Comparison of ENCODE assay signal across 8 cellular contexts in genomic region chr10:68560201-68560915, GRCh38. TPM values are rescaled to one million over a fixed set of nuclear protein-coding genes. Genes with fewer than 3 reads are reported as not detected.
A peak's percentile ranks its signal among the peaks of the same experiment; 100 is the strongest.
DNase-seq lines count a peak whose midpoint lies in the region; ATAC-seq and TF ChIP-seq lines count a peak whose summit lies in the region.

TSS of gene TET1 (plus strand) at chr10:68560337. CDS start at chr10:68572339, 12,002 bp downstream.

- H3K4me3 ChIP-seq in HUES64 (ENCODE audit: low read length) (peak within 1 kb of the TSS; percentile 96), SK-N-MC (peak within 1 kb of the TSS; percentile 77), liver (ENCODE audit: low read depth in 1 of 3, low read length in 3 of 3) (peak within 1 kb of the TSS; percentile 54 to 77 (median 56))

- H3K27me3 Mint-ChIP-seq in dendritic cell treated with granulocyte-macrophage colony-stimulating factor and Interleukin-4, amounts not matched to agents 40 ng/mL and 50 ng/mL, for 4 days, result peaks cover 88% of the 10 kb centered on the region
- peaks cover 83% of the 10 kb centered on the region for H3K27me3 Mint-ChIP-seq in stimulated activated naive CD8-positive, alpha-beta T cell treated with anti-CD3 and anti-CD28 coated beads, Interleukin-15, amount 100 ng/mL, for 72 hours

- H3K36me3 Mint-ChIP-seq in dendritic cell treated with granulocyte-macrophage colony-stimulating factor and Interleukin-4, amounts not matched to agents 40 ng/mL and 50 ng/mL, for 4 days (ENCODE audit: low read depth), result no peaks in the 10 kb centered on the region

- peak within 1 kb of the TSS; percentile 61 for H3K4me3 Mint-ChIP-seq in dendritic cell treated with granulocyte-macrophage colony-stimulating factor and Interleukin-4, amounts not matched to agents 40 ng/mL and 50 ng/mL, for 4 days
- peak within 1 kb of the TSS; percentile 84 to 93 for H3K4me3 Mint-ChIP-seq in stimulated activated naive CD8-positive, alpha-beta T cell treated with anti-CD3 and anti-CD28 coated beads, Interleukin-15, amount 100 ng/mL, for 72 hours

- WGBS in HUES64, result under 1% methylated on average over 62 of the region's 62 CpGs
- 1% methylated on average over 62 of the region's 62 CpGs for WGBS in liver

- peak within 1 kb of the TSS; percentile 78 for H3K27ac ChIP-seq in HUES64 (ENCODE audit: low read depth, low read length)
- no peak within 1 kb of the TSS for H3K27ac ChIP-seq in SK-N-MC
- peak within 1 kb of the TSS in 1 of 2 donors; percentile 28 for H3K27ac ChIP-seq in liver (ENCODE audit: low read depth in 1 of 2, low read length in 2 of 2)

- H3K9ac ChIP-seq in HUES64 (ENCODE audit: low read depth, low read length) (peak within 1 kb of the TSS; percentile 83), SK-N-MC (ENCODE audit: insufficient read length) (peak within 1 kb of the TSS; percentile 73), liver (ENCODE audit: low read depth in 1 of 2, low read length in 2 of 2) (peak within 1 kb of the TSS in 1 of 2 donors; percentile 47)

- DNase-seq in DMS153 (lab: John Stamatoyannopoulos, UW) (peak; percentile 5), SK-N-MC (ENCODE audit: low read depth, low spot score) (no peak)
- DNase-seq in stimulated activated naive CD8-positive, alpha-beta T cell treated with anti-CD3 and anti-CD28 coated beads, Interleukin-15, amount 100 ng/mL, for 72 hours, result peak; percentile 14 to 19
- no peak for DNase-seq in NK-92 treated with Interleukin-12 subunit alpha and Interleukin-12 subunit beta, amount 100 ng/mL, for 24 hours (lab: John Stamatoyannopoulos, UW)

- H3K9me3 ChIP-seq in HUES64 (ENCODE audit: insufficient read depth, low read depth, low read length), result no peaks in the 10 kb centered on the region
- H3K9me3 ChIP-seq in SK-N-MC (ENCODE audit: low read depth, low read length), result no peaks in the 10 kb centered on the region
- no peaks in the 10 kb centered on the region for H3K9me3 ChIP-seq in liver (ENCODE audit: control insufficient read depth in 4 of 4, low read length in 3 of 4)

- peak; percentile 65 for ATAC-seq in stimulated activated naive CD8-positive, alpha-beta T cell treated with anti-CD3 and anti-CD28 coated beads, Interleukin-15, amount 100 ng/mL, for 72 hours
- ATAC-seq in HG02970 (IDR thresholded peaks at IDR 0.05; ENCODE audit: low FRiP score, unreplicated experiment), result no peak

- peaks cover 10% of the 10 kb centered on the region for H3K4me1 ChIP-seq in HUES64 (ENCODE audit: insufficient read depth, low read length)
- peaks cover 0 to 15% (median 9%) of the 10 kb centered on the region in 4 donors for H3K4me1 ChIP-seq in liver (ENCODE audit: control insufficient read depth in 4 of 4, insufficient read depth in 4 of 4, low read length in 3 of 4)

- no peaks in the 10 kb centered on the region for H3K9me3 Mint-ChIP-seq in dendritic cell treated with granulocyte-macrophage colony-stimulating factor and Interleukin-4, amounts not matched to agents 40 ng/mL and 50 ng/mL, for 4 days
- no peaks in the 10 kb centered on the region for H3K9me3 Mint-ChIP-seq in stimulated activated naive CD8-positive, alpha-beta T cell treated with anti-CD3 and anti-CD28 coated beads, Interleukin-15, amount 100 ng/mL, for 72 hours

- no peak within 1 kb of the TSS for H3K27ac Mint-ChIP-seq in dendritic cell treated with granulocyte-macrophage colony-stimulating factor and Interleukin-4, amounts not matched to agents 40 ng/mL and 50 ng/mL, for 4 days
- peak within 1 kb of the TSS; percentile 5 to 80 for H3K27ac Mint-ChIP-seq in stimulated activated naive CD8-positive, alpha-beta T cell treated with anti-CD3 and anti-CD28 coated beads, Interleukin-15, amount 100 ng/mL, for 72 hours

- no peaks in the 10 kb centered on the region for H3K36me3 ChIP-seq in HUES64 (ENCODE audit: insufficient read depth, low read length)
- H3K36me3 ChIP-seq in SK-N-MC (ENCODE audit: insufficient read depth, low read length), result no peaks in the 10 kb centered on the region
- H3K36me3 ChIP-seq in liver (ENCODE audit: control insufficient read depth in 4 of 4, insufficient read depth in 3 of 4, low read depth in 1 of 4, low read length in 3 of 4), result no peaks in the 10 kb centered on the region

- intact Hi-C loops in dendritic cell treated with granulocyte-macrophage colony-stimulating factor and Interleukin-4, amounts not matched to agents 40 ng/mL and 50 ng/mL, for 4 days (cut with micrococcal nuclease), result loop anchor here (1.0 kb wide), 1 partner anchor 40 kb away; no protein-coding TSS in a partner anchor

- peaks cover 27% of the 10 kb centered on the region for H3K4me1 Mint-ChIP-seq in dendritic cell treated with granulocyte-macrophage colony-stimulating factor and Interleukin-4, amounts not matched to agents 40 ng/mL and 50 ng/mL, for 4 days (ENCODE audit: low read depth)
- H3K4me1 Mint-ChIP-seq in stimulated activated naive CD8-positive, alpha-beta T cell treated with anti-CD3 and anti-CD28 coated beads, Interleukin-15, amount 100 ng/mL, for 72 hours, result peaks cover 33% of the 10 kb centered on the region

- no peak for TF ChIP-seq CTCF in liver (IDR thresholded peaks at IDR 0.05; ENCODE audit: low read depth, low read length, missing input control)

- no peak for TF ChIP-seq RAD21 in liver (IDR thresholded peaks at IDR 0.05)

- H3K27me3 ChIP-seq in HUES64 (ENCODE audit: insufficient read depth, low read length), result no peaks in the 10 kb centered on the region
- no peaks in the 10 kb centered on the region for H3K27me3 ChIP-seq in liver (ENCODE audit: control insufficient read depth in 4 of 4, insufficient read depth in 4 of 4, low read length in 3 of 4)

TF ChIP-seq in liver, 16 proteins besides CTCF, POLR2A, EP300 and RAD21:
- no peak for TF ChIP-seq JUND (IDR thresholded peaks at IDR 0.05)
- TF ChIP-seq HNF4A (conservative IDR thresholded peaks at IDR 0.05), result peak; percentile 3 to 9

RNA-seq across cellular contexts. Expression of gene TET1, which starts in this region (rescaled TPM):
- polyA plus RNA-seq in HUES64 (2013, experiment 1 of 2), result 27.0 TPM
- polyA plus RNA-seq in HUES64 (2013, experiment 2 of 2), result 30.2 TPM
- total RNA-seq in liver, result 1 to 10 TPM; 1.2 to 2.1 TPM
- polyA plus RNA-seq in liver, result under 1 TPM; 0.06 to 0.33 TPM

Comparison
In these comparisons a context has a peak if more than half of its experiments do, and no peak if none do; other contexts are left out.
1. DNase-seq: peak in DMS153 (single experiment) and stimulated activated naive CD8-positive, alpha-beta T cell treated with anti-CD3 and anti-CD28 coated beads, Interleukin-15, amount 100 ng/mL, for 72 hours (2 of 2); none in SK-N-MC (single experiment) and NK-92 treated with Interleukin-12 subunit alpha and Interleukin-12 subunit beta, amount 100 ng/mL, for 24 hours (single experiment).
2. Peak in every context shown above with its lines, with median percentiles within 50 percentile points of each other: H3K4me3 ChIP-seq.